In the genomic region with DNA sequence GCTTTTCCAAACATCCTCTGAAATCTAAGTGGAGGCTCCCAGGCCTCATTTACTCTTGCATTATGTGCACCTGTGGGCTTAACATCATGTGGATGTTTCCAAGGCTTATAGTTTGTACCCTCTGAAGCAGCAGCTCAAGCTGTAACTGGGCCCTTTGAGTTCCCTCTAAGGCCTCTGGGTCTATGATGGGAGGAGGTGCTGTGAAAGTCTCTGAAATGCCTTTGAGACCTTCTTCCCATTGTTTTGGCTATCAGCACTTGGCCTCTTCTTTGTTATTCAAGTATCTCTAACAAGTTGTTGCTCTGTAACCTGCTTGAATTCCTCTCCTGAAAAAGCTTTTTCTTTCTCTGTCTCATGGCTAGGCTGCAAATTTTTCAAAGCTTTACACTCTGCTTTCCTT, we compare ENCODE assay signal across 2 cellular contexts.
TF ChIP-seq lines count a peak whose summit lies in the region.

No MANE protein-coding gene starts in this region.

TF ChIP-seq in GM23338, 12 proteins besides CTCF, POLR2A, EP300 and RAD21:
- peak; percentile 76 for TF ChIP-seq ZNF462 (CRISPR knock-in tag; IDR thresholded peaks at IDR 0.05)
- TF ChIP-seq, protein P1, sequence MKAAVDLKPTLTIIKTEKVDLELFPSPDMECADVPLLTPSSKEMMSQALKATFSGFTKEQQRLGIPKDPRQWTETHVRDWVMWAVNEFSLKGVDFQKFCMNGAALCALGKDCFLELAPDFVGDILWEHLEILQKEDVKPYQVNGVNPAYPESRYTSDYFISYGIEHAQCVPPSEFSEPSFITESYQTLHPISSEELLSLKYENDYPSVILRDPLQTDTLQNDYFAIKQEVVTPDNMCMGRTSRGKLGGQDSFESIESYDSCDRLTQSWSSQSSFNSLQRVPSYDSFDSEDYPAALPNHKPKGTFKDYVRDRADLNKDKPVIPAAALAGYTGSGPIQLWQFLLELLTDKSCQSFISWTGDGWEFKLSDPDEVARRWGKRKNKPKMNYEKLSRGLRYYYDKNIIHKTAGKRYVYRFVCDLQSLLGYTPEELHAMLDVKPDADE (IDR thresholded peaks at IDR 0.05): no peak
- no peak for TF ChIP-seq ZNF114 (CRISPR knock-in tag; IDR thresholded peaks at IDR 0.05)
- TF ChIP-seq CREB1 (CRISPR knock-in tag; IDR thresholded peaks at IDR 0.05; ENCODE audit: low read depth): no peak

TF ChIP-seq in H1, 55 proteins besides CTCF, POLR2A, EP300 and RAD21:
- TF ChIP-seq EGR1 (IDR thresholded peaks at IDR 0.05; ENCODE audit: borderline replicate concordance, low read depth, low read length) (no peak), GTF2F1 (IDR thresholded peaks at IDR 0.05; ENCODE audit: borderline replicate concordance, low read depth, low read length) (no peak), NANOG (IDR thresholded peaks at IDR 0.05; ENCODE audit: insufficient read depth, low read depth, low read length, poor library complexity, severe bottlenecking) (peak; percentile 58)
